Comparison of ENCODE assay signal across 1 cellular context in the genomic region with DNA sequence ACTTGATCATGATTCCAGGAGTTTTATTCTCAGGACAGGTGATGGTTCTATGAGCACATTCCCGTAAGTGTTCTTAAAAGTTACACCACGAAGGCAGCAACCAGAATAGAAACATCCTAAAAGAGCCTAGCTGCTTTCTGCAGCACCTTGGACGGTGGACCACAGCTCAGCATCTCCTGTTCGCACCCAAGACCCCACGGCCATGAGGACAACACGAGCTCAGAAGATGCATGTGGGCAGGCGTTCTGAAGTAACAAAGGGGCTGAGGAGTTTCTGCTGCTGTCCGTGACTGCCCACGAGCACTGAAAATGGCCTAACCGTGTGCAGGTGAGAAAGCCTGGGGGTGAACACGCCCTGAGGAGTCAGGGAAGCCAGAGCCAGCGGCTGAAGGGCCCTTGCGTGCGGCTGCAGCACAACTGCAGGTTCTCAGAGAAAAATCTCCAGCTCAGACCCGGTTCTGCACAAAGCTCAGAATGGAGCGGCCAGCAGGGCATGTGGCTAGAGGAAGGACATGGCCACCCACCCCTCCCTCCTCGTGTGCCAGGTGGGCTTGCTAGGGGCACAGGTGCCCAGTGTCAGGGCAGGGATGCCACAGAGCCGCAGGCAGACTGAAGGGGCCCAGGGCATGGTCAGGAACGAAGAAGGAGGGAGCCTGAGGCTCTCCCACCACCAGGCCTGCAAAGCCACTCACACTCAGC.
TF ChIP-seq lines count a peak whose summit lies in the region.

No MANE protein-coding gene starts in this region.

TF ChIP-seq in SK-N-SH, 30 proteins besides CTCF, POLR2A, EP300 and RAD21:
- TF ChIP-seq, protein P1, sequence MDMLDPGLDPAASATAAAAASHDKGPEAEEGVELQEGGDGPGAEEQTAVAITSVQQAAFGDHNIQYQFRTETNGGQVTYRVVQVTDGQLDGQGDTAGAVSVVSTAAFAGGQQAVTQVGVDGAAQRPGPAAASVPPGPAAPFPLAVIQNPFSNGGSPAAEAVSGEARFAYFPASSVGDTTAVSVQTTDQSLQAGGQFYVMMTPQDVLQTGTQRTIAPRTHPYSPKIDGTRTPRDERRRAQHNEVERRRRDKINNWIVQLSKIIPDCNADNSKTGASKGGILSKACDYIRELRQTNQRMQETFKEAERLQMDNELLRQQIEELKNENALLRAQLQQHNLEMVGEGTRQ (IDR thresholded peaks at IDR 0.05; ENCODE audit: borderline replicate concordance, low read depth, low read length), result no peak
- TF ChIP-seq ELF1 (IDR thresholded peaks at IDR 0.05), result no peak
- TF ChIP-seq MEF2A (IDR thresholded peaks at IDR 0.05; ENCODE audit: borderline replicate concordance, low read depth), result no peak
